ENCODE assay signal across 18 cellular contexts in the genomic region with DNA sequence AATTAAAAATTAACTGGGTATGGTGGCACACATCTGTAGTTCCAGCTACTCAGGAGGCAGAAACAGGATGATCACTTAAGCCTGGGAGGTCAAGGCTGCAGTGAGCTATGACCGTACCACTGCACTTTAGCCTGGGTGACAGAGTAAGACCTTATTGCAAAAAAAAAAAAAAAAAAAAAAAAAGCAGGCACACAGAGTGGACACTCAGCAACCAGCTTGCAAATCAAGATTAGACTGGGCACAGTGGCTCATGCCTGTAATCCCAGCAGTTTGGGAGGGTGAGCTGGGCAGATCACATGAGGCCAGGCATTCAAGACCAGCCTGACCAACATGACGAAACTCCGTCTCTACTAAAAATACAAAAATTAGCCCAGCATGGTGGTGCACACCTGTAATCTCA.
"Had no signal": no experiment of that assay in that cellular context is flagged by ENCODE, and none has a peak within 500 bp of the region (broad histone marks: within the 10 kb centered on the region; RNA-seq: fewer than 3 reads in every experiment).

No MANE protein-coding gene starts in this region.

- H3K27me3 ChIP-seq: esophagus squamous epithelium, gastrocnemius medialis had no signal

- H3K36me3 ChIP-seq: gastrocnemius medialis had no signal

- DNase-seq: activated CD4-positive, alpha-beta T cell treated with anti-CD3 and anti-CD28 coated beads for 4 hours; activated CD4-positive, alpha-beta T cell treated with anti-CD3 and anti-CD28 coated beads, Interleukin-2, amount 50 U/mL, for 48 hours; activated CD4-positive, CD25-positive, alpha-beta regulatory T cell; activated gamma-delta T cell treated with Interleukin-2 at 50 U/mL for 16 hours; activated T-cell treated with anti-CD3 and anti-CD28 coated beads for 4 hours; esophagus squamous epithelium; gastrocnemius medialis; hippocampal formation; left ventricle myocardium superior; mucosa of descending colon; stimulated activated CD4-positive, alpha-beta T cell treated with anti-CD3 and anti-CD28 coated beads, Interleukin-4, amount 100 ng/mL, for 24 hours; stimulated activated naive CD4-positive, alpha-beta T cell treated with Interleukin-2 at 50 U/mL for 16 hours had no signal

- H3K9me3 Mint-ChIP-seq: activated naive CD4-positive, alpha-beta T cell treated with anti-CD3 and anti-CD28 coated beads, Interleukin-2, amount 50 U/mL, for 24 hours; central memory CD8-positive, alpha-beta T cell; memory B cell; naive B cell; neural crest cell; T-helper 1 cell treated with Interleukin-12 subunit alpha and Interleukin-12 subunit beta and Interleukin-4 antibody, amounts not matched to agents 30 μg/mL and 1 μg/mL, for 36 hours had no signal

- H3K27ac ChIP-seq: esophagus squamous epithelium, gastrocnemius medialis had no signal

- H3K4me3 ChIP-seq: esophagus squamous epithelium, gastrocnemius medialis, mucosa of descending colon had no signal

- H3K27me3 Mint-ChIP-seq: activated naive CD4-positive, alpha-beta T cell treated with anti-CD3 and anti-CD28 coated beads, Interleukin-2, amount 50 U/mL, for 24 hours; central memory CD8-positive, alpha-beta T cell; memory B cell; naive B cell had no signal

- ATAC-seq: gastrocnemius medialis, left ventricle myocardium superior, mucosa of descending colon had no signal

- H3K9me3 ChIP-seq: esophagus squamous epithelium, gastrocnemius medialis, mucosa of descending colon had no signal

- H3K4me3 Mint-ChIP-seq: activated naive CD4-positive, alpha-beta T cell treated with anti-CD3 and anti-CD28 coated beads, Interleukin-2, amount 50 U/mL, for 24 hours; central memory CD8-positive, alpha-beta T cell; neural crest cell had no signal

- H3K27ac Mint-ChIP-seq: activated naive CD4-positive, alpha-beta T cell treated with anti-CD3 and anti-CD28 coated beads, Interleukin-2, amount 50 U/mL, for 24 hours; memory B cell had no signal

- H3K36me3 Mint-ChIP-seq: naive B cell had no signal
